ENCODE assay signal across 14 cellular contexts in genomic region chr17:883586-883962, GRCh38.
DNase-seq lines count a peak whose midpoint lies in the region; ATAC-seq and TF ChIP-seq lines count a peak whose summit lies in the region.
"Had no signal": no experiment of that assay in that cellular context is flagged by ENCODE, and none has a peak within 500 bp of the region (broad histone marks: within the 10 kb centered on the region; RNA-seq: fewer than 3 reads in every experiment).

No MANE protein-coding gene starts in this region.

- intact Hi-C loops in MCF 10A (cut with micrococcal nuclease): no loop called here

- no peaks in the 10 kb centered on the region for H4K20me1 ChIP-seq in GM23248 (ENCODE audit: insufficient read depth)

- H3K4me2 ChIP-seq in GM23248 (ENCODE audit: unreplicated experiment): no peak overlapping the region
- H3K4me2 ChIP-seq: KMS-11 had no signal

- CTCF ChIA-PET in MCF 10A (lab: Yijun Ruan, JAX): interaction anchor here (0.5 to 1.2 kb wide), 3 partner anchors 9 to 90 kb away, joined by 3 to 10 read pairs (median 5); no protein-coding TSS in a partner anchor

- POLR2A ChIA-PET in MCF 10A (lab: Yijun Ruan, JAX): interaction anchor here (0.5 to 12.0 kb wide), 14 partner anchors 9 to 228 kb away, joined by 3 to 159 read pairs (median 4); partner anchors contain the start of gene NXN

- H3K4me1 Mint-ChIP-seq in MCF 10A (ENCODE audit: insufficient read depth, unreplicated experiment): peaks cover 28% of the 10 kb centered on the region

- no peak overlapping the region for H3K4me3 ChIP-seq in GM23248
- no peak overlapping the region for H3K4me3 ChIP-seq in rectal smooth muscle tissue (ENCODE audit: low read length)

- no peak for TF ChIP-seq CTCF in MCF 10A (IDR thresholded peaks at IDR 0.05; ENCODE audit: unreplicated experiment)
- no peak for TF ChIP-seq CTCF in GM13977 (IDR thresholded peaks at IDR 0.05; ENCODE audit: extremely low read depth, insufficient read depth, missing control alignments)

- no peak overlapping the region for H2AFZ ChIP-seq in GM23248

- H3K9ac ChIP-seq in GM23248 (peak overlapping the region; percentile 12; the same call in 1 of the 2 replicates), rectal smooth muscle tissue (ENCODE audit: low read length) (no peak overlapping the region)
- H3K9ac ChIP-seq: KMS-11 had no signal

- H3K27me3 Mint-ChIP-seq in MCF 10A (ENCODE audit: insufficient read depth, unreplicated experiment): no peaks in the 10 kb centered on the region

- no peak for ATAC-seq in GM19035 (IDR thresholded peaks at IDR 0.05; ENCODE audit: unreplicated experiment)

- no peaks in the 10 kb centered on the region for H3K9me2 ChIP-seq in GM23248 (ENCODE audit: insufficient read depth)

- H3K79me2 ChIP-seq in GM23248 (ENCODE audit: insufficient read depth): peaks cover 44% of the 10 kb centered on the region

- no peaks in the 10 kb centered on the region for H3K27me3 ChIP-seq in GM23248 (replicated peaks; ENCODE audit: insufficient read depth)
- no peaks in the 10 kb centered on the region for H3K27me3 ChIP-seq in rectal smooth muscle tissue (ENCODE audit: control insufficient read depth, insufficient read depth, low read length)

- peak overlapping the region; percentile 47 for H3K27ac Mint-ChIP-seq in MCF 10A (ENCODE audit: low read depth, unreplicated experiment)
- H3K27ac Mint-ChIP-seq: dendritic cell treated with granulocyte-macrophage colony-stimulating factor and Interleukin-4, amounts not matched to agents 40 ng/mL and 50 ng/mL, for 4 days had no signal

- 0 out of 2 replicates have a peak, but pooled peaks cover 10% of the 10 kb centered on the region for H3F3A ChIP-seq in GM23248 (ENCODE audit: insufficient read depth)

- no peak for DNase-seq in GM23248
- no peak for DNase-seq in MCF 10A (ENCODE audit: unreplicated experiment)
- peak; percentile 67 for DNase-seq in left kidney (ENCODE audit: low read depth, low spot score)
- DNase-seq in AG20443 (ENCODE audit: low spot score): no peak
- no peak for DNase-seq in anterior cingulate cortex (lab: John Stamatoyannopoulos, UW)
- no peak for DNase-seq in GM13977 (ENCODE audit: low spot score)
- DNase-seq: DMS79 treated with DMSO at 0.1 percent for 48 hours; NCI-H1694 treated with DMSO at 0.1 percent for 48 hours; NCI-H774; stimulated activated CD4-positive, alpha-beta T cell treated with anti-CD3 and anti-CD28 coated beads, Interleukin-15, amount 100 ng/mL, for 24 hours had no signal

- no peaks in the 10 kb centered on the region for H3K9me3 ChIP-seq in GM23248 (ENCODE audit: low read depth)

- no TSS peak for BruUV-seq in MCF 10A (replicated peaks; lab: Mats Ljungman, UMichigan)

- no peaks in the 10 kb centered on the region for H3K9me3 Mint-ChIP-seq in MCF 10A (ENCODE audit: unreplicated experiment)
- H3K9me3 Mint-ChIP-seq: dendritic cell treated with granulocyte-macrophage colony-stimulating factor and Interleukin-4, amounts not matched to agents 40 ng/mL and 50 ng/mL, for 4 days had no signal

- H3K4me3 Mint-ChIP-seq in MCF 10A (ENCODE audit: unreplicated experiment): peak overlapping the region; percentile 35
- H3K4me3 Mint-ChIP-seq: dendritic cell treated with granulocyte-macrophage colony-stimulating factor and Interleukin-4, amounts not matched to agents 40 ng/mL and 50 ng/mL, for 4 days had no signal

- H3K36me3 Mint-ChIP-seq in MCF 10A (ENCODE audit: insufficient read depth, unreplicated experiment): no peaks in the 10 kb centered on the region

- H3K36me3 ChIP-seq in GM23248 (ENCODE audit: low read depth) (no peaks in the 10 kb centered on the region), rectal smooth muscle tissue (ENCODE audit: control insufficient read depth, insufficient read depth, low read length) (no peaks in the 10 kb centered on the region)

- H3K27ac ChIP-seq in GM23248: 0 out of 2 replicates have a peak overlapping the region, but pooled peaks have one; percentile 17
- peak overlapping the region; percentile 82 for H3K27ac ChIP-seq in rectal smooth muscle tissue (ENCODE audit: low read depth, low read length)
- H3K27ac ChIP-seq: KMS-11 had no signal

- H3K4me1 ChIP-seq in GM23248 (ENCODE audit: insufficient read depth) (peaks cover 20% of the 10 kb centered on the region), rectal smooth muscle tissue (ENCODE audit: control insufficient read depth, insufficient read depth, low read length) (peaks cover 41% of the 10 kb centered on the region)

- WGBS in GM23248 (ENCODE audit: low coverage in 1 of 2, low lambda C conversion rate in 2 of 2, missing lambda C conversion rate in 2 of 2), 2 experiments: 88 to 89% methylated on average over 12 of the region's 12 CpGs

- in situ Hi-C loops in GM23248 (cut with MboI): no loop called here
- in situ Hi-C loops in GM13977 (cut with MboI; ENCODE audit: low pct_unique_long_range_greater_than_20kb, low sequenced_read_pairs, unreplicated experiment): no loop called here
